Comparison of ENCODE assay signal across 8 cellular contexts in the genomic region with DNA sequence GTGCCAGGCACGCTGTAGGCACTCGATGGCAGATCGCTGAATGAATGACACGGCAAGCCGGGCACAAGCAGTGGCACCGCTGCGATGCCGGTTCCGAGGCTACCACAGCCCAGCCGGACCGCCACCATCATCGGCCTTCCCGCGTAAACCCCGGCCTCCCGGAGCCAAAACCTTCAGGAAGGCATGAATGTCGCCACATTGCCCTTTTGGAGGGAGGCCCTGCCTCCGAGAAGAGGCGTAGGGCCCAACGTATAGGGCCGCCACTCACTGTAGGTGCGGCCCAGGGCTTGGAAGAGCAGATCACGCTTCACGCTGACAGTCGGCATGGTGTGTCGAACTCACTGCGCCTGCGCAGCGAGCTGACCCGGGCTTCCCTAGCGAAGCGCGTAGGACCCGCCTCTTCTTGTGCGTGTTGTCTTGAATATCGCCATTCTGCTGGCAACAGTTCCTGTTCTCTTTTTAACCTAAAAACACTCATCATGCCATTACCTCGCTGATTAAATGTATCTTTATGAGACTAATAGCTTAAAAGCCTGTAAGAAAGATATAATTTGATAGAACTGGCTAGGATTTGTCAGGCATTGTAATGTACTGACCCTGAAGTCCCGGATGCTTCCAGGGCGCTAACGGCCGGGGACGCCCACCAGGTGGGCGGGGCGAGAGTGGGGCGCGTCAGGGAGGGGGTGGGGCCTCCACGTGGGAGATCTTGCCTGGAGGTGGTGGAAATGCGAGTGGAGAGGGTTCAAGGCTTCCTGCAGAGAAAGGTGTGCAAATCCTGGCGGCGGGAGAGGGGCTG. TPM values are rescaled to one million over a fixed set of nuclear protein-coding genes. Genes with fewer than 3 reads are reported as not detected.
DNase-seq lines count a peak whose midpoint lies in the region; ATAC-seq and TF ChIP-seq lines count a peak whose summit lies in the region.

A gene (minus strand): TSS at position 345 of the 796 bp plus-strand sequence. CDS start 19 bp downstream, at position 326.

- POLR2A ChIA-PET in CD8-positive, alpha-beta T cell (lab: Charles Lee): interaction anchor here (0.8 to 2.9 kb wide), 2 partner anchors 14 to 18 kb away, joined by 3 to 7 read pairs; no protein-coding TSS in a partner anchor

- H3K4me1 Mint-ChIP-seq in CD8-positive, alpha-beta T cell (ENCODE audit: low read depth): peaks cover 44% of the 10 kb centered on the region

- CTCF ChIA-PET in CD8-positive, alpha-beta T cell (lab: Charles Lee): no interaction called here

- no peak for TF ChIP-seq CTCF in CD8-positive, alpha-beta T cell (IDR thresholded peaks at IDR 0.05)

- ATAC-seq in CD8-positive, alpha-beta T cell: peak; percentile 92
- peak; percentile 91 for ATAC-seq in GM19467 (IDR thresholded peaks at IDR 0.05; ENCODE audit: unreplicated experiment)

- H3K27me3 Mint-ChIP-seq in CD8-positive, alpha-beta T cell (ENCODE audit: low read depth): no peaks in the 10 kb centered on the region

- H3K4me3 ChIP-seq in CD8-positive, alpha-beta T cell (ENCODE audit: low read depth, low read length): peak within 1 kb of the TSS; percentile 87

- peaks cover 10% of the 10 kb centered on the region for H3K36me3 Mint-ChIP-seq in CD8-positive, alpha-beta T cell

- intact Hi-C loops in CD8-positive, alpha-beta T cell (cut with DNase I, micrococcal nuclease): loop anchor here (1.0 to 5.0 kb wide), 4 partner anchors 34 to 1301 kb away; a partner anchor contains a TSS

- peak within 1 kb of the TSS; percentile 89 for H3K27ac ChIP-seq in CD8-positive, alpha-beta T cell (ENCODE audit: low read depth, low read length)

- H3K27ac Mint-ChIP-seq in CD8-positive, alpha-beta T cell: peak within 1 kb of the TSS; percentile 100

- H3K4me1 ChIP-seq in CD8-positive, alpha-beta T cell (ENCODE audit: insufficient read depth, low read length): peaks cover 28% of the 10 kb centered on the region

- peak within 1 kb of the TSS; percentile 97 for H3K4me3 Mint-ChIP-seq in CD8-positive, alpha-beta T cell

- DNase-seq in CD8-positive, alpha-beta T cell: peak; percentile 83 to 97 (median 90)
- DNase-seq in HS-27A (ENCODE audit: low read depth) (peak; percentile 82), NK-92 (lab: John Stamatoyannopoulos, UW; ENCODE audit: unreplicated experiment) (peak; percentile 15), lung microvascular endothelial cell (ENCODE audit: low read depth in 2 of 2) (peak; percentile 97 to 98)
- peak; percentile 81 to 85 for DNase-seq in activated CD8-positive, alpha-beta memory T cell treated with anti-CD3 and anti-CD28 coated beads for 1 hour (ENCODE audit: extremely low read depth in 1 of 2, low read depth in 1 of 2)
- peak; percentile 91 for DNase-seq in effector CD4-positive, alpha-beta T cell
- peak; percentile 83 to 90 (median 88) for DNase-seq in stimulated activated CD4-positive, alpha-beta T cell treated with anti-CD3 and anti-CD28 coated beads, TNF-alpha, amount 100 ng/mL, for 48 hours (ENCODE audit: low read depth in 3 of 3)

- H3K9me3 Mint-ChIP-seq in CD8-positive, alpha-beta T cell: no peaks in the 10 kb centered on the region

- H3K36me3 ChIP-seq in CD8-positive, alpha-beta T cell (ENCODE audit: insufficient read depth, low read length): no peaks in the 10 kb centered on the region

- no peaks in the 10 kb centered on the region for H3K27me3 ChIP-seq in CD8-positive, alpha-beta T cell (ENCODE audit: insufficient read depth, low read length)

- no peaks in the 10 kb centered on the region for H3K9me3 ChIP-seq in CD8-positive, alpha-beta T cell (ENCODE audit: low read length)

RNA-seq across cellular contexts. Expression of the gene that starts here (rescaled TPM):
- total RNA-seq in CD8-positive, alpha-beta T cell: 1 to 10 TPM; 7.2 to 8.5 TPM
- total RNA-seq in lung microvascular endothelial cell: 5.4 and 8.1 TPM in 2 replicates

Comparison
In these comparisons a context has a peak if more than half of its experiments do, and no peak if none do; other contexts are left out.
1. Peak in every context shown above with its lines: DNase-seq, ATAC-seq, H3K4me3 ChIP-seq and H3K27ac ChIP-seq.
2. DNase-seq: peak in every context shown above with its lines; median percentile 98 in lung microvascular endothelial cell; 91 in effector CD4-positive, alpha-beta T cell; 90 in CD8-positive, alpha-beta T cell; 88 in stimulated activated CD4-positive, alpha-beta T cell treated with anti-CD3 and anti-CD28 coated beads, TNF-alpha, amount 100 ng/mL, for 48 hours; 83 in activated CD8-positive, alpha-beta memory T cell treated with anti-CD3 and anti-CD28 coated beads for 1 hour; 82 in HS-27A; 15 in NK-92.